ENCODE assay signal across 8 cellular contexts in the genomic region with DNA sequence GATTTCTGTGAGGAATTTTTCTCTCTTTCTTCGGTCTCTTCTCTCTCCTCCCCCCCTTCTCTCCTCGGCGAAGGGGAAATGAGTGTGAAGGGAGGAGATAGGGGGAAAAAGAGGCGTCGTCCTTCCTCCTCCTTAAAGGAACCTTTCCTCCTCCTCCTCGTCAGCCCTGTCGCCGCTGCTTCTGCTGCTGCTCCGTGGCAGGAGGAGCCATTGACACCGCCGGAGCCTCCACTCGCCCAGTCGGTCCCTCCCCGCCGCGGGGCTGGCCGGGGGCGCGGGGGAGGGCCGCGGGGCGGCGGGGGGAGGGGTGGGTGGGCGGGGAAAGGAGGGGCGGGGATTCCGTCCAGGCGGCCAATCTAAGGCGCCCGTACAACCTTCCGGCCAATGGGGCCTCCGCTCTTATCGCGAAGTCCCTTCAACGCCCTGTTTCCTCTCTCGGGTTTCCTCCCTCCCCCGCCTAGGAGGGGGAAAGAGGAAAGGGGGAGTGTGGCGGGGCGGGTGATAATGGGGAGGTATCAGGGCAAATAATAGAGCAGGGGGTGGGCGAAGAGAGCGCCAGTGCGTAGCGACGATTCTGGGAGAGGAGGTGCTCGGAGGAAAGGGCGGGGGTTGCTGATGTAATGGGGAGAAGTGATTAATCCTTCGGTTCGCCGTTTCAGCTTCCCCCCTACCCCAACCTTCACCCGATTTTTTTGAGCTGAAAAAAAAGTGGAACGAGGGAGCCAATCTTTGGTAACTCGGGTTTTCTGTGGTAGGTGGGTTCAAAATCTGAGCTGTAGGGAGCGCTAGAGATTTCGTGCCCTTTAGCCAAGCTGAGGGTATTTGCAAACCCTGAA. TPM values are rescaled to one million over a fixed set of nuclear protein-coding genes. Genes with fewer than 3 reads are reported as not detected.
DNase-seq lines count a peak whose midpoint lies in the region; TF ChIP-seq lines count a peak whose summit lies in the region.

A gene (minus strand): TSS at position 238 of the 836 bp plus-strand sequence. CDS start 778 bp downstream, outside the sequence.

- peak; percentile 97 for DNase-seq in COR-L47 (lab: John Stamatoyannopoulos, UW)
- DNase-seq in GM20000 (ENCODE audit: low spot score) = peak; percentile 95
- DNase-seq in HT-29 (ENCODE audit: low spot score) = peak; percentile 95
- DNase-seq in NK-92 treated with Interleukin-12 subunit alpha and Interleukin-12 subunit beta, amount 100 ng/mL, for 24 hours (lab: John Stamatoyannopoulos, UW) = peak; percentile 94
- peak; percentile 94 for DNase-seq in activated CD8-positive, alpha-beta memory T cell treated with anti-CD3 and anti-CD28 coated beads for 24 hours
- peak; percentile 95 for DNase-seq in effector CD8-positive, alpha-beta T cell (lab: John Stamatoyannopoulos, UW)
- DNase-seq in lung microvascular endothelial cell (ENCODE audit: low read depth in 2 of 2) = peak; percentile 99
- peak; percentile 90 to 95 (median 91) for DNase-seq in stimulated activated CD4-positive, alpha-beta T cell treated with anti-CD3 and anti-CD28 coated beads, TNF-alpha, amount 100 ng/mL, for 48 hours (ENCODE audit: low read depth in 3 of 3)

- TF ChIP-seq CTCF in GM20000 (IDR thresholded peaks at IDR 0.05; ENCODE audit: extremely low read depth, missing control alignments) = peak; percentile 7

RNA-seq across cellular contexts. Expression of the gene that starts here (rescaled TPM):
- total RNA-seq in HT-29 (2014; rRNA removed; shearing (Covaris generic)) = 12.0 and 22.8 TPM in 2 replicates
- total RNA-seq in lung microvascular endothelial cell = 58.6 and 67.9 TPM in 2 replicates

Comparison
In these comparisons a context has a peak if more than half of its experiments do, and no peak if none do; other contexts are left out.
1. Peak in every context shown above with its lines: DNase-seq.